In genomic region chr15:75647370-75648155, GRCh38 we compare ENCODE assay signal across 8 cellular contexts. TPM values are rescaled to one million over a fixed set of nuclear protein-coding genes. Genes with fewer than 3 reads are reported as not detected.
DNase-seq lines count a peak whose midpoint lies in the region; ATAC-seq and TF ChIP-seq lines count a peak whose summit lies in the region.

Gene SNX33, plus strand, starts transcription at chr15:75647912. Its CDS starts 1,191 bp downstream, at chr15:75649103.

- peak within 1 kb of the TSS; percentile 97 for H3K9ac ChIP-seq in iPS-15b (ENCODE audit: low read depth, low read length)

- no peak for DNase-seq in GM12864 (ENCODE audit: low read depth)
- no peak for DNase-seq in LNCaP clone FGC (ENCODE audit: low read depth)
- peak; percentile 82 for DNase-seq in UCSD-AML1 (lab: John Stamatoyannopoulos, UW; ENCODE audit: unreplicated experiment)
- peak; percentile 63 to 75 for DNase-seq in breast epithelium (ENCODE audit: low spot score in 2 of 2)
- peak; percentile 70 for DNase-seq in skeletal muscle cell (ENCODE audit: low read depth)

- intact Hi-C loops in breast epithelium (cut with DNase I; ENCODE audit: low total_unique reads), result no loop called here

- peak; percentile 67 for TF ChIP-seq POLR2A in breast epithelium (IDR thresholded peaks at IDR 0.05)

- H3K27me3 ChIP-seq in breast epithelium (no peaks in the 10 kb centered on the region), iPS-15b (ENCODE audit: control insufficient read depth, insufficient read depth, low read length) (peaks cover 14% of the 10 kb centered on the region)

- H3K4me3 ChIP-seq in GM12864 (ENCODE audit: low read depth, low read length), result peak within 1 kb of the TSS; percentile 66
- H3K4me3 ChIP-seq in LNCaP clone FGC (ENCODE audit: low read depth, low read length), result peak within 1 kb of the TSS; percentile 91
- H3K4me3 ChIP-seq in breast epithelium, result peak within 1 kb of the TSS; percentile 77 to 91 (median 90)
- H3K4me3 ChIP-seq in iPS-15b (ENCODE audit: low read depth, low read length), result peak within 1 kb of the TSS; percentile 90
- H3K4me3 ChIP-seq in skeletal muscle cell (ENCODE audit: low read depth, low read length), result peak within 1 kb of the TSS; percentile 78

- H3K4me1 ChIP-seq in breast epithelium, result peaks cover 16 to 39% of the 10 kb centered on the region in 2 donors
- peaks cover 14% of the 10 kb centered on the region for H3K4me1 ChIP-seq in iPS-15b (ENCODE audit: control insufficient read depth, insufficient read depth, low read length)

- no peak for ATAC-seq in HG03045 (IDR thresholded peaks at IDR 0.05; ENCODE audit: unreplicated experiment)
- ATAC-seq in GM21737 (IDR thresholded peaks at IDR 0.05; ENCODE audit: unreplicated experiment), result no peak

- no peaks in the 10 kb centered on the region for H3K9me3 ChIP-seq in breast epithelium
- no peaks in the 10 kb centered on the region for H3K9me3 ChIP-seq in iPS-15b (ENCODE audit: control insufficient read depth, insufficient read depth, low read length)

- H3K36me3 ChIP-seq in breast epithelium (no peaks in the 10 kb centered on the region), iPS-15b (ENCODE audit: control insufficient read depth, insufficient read depth, low read length) (peaks cover 9% of the 10 kb centered on the region)

- H3K27ac ChIP-seq in breast epithelium, result peak within 1 kb of the TSS; percentile 93 to 98

- TF ChIP-seq CTCF in GM12864 (IDR thresholded peaks at IDR 0.05; ENCODE audit: low read depth, low read length, missing control alignments) (peak; percentile 56), LNCaP clone FGC (IDR thresholded peaks at IDR 0.05; ENCODE audit: control insufficient read depth, extremely low read depth, insufficient read depth) (peak; percentile 36), breast epithelium (IDR thresholded peaks at IDR 0.05) (peak; percentile 13 to 46 (median 37))

RNA-seq across cellular contexts. Expression of gene SNX33, which starts in this region (rescaled TPM):
- total RNA-seq in breast epithelium, result 10 to 100 TPM; 32.8 to 42.7 (median 36.3) TPM

Comparison
In these comparisons a context has a peak if more than half of its experiments do, and no peak if none do; other contexts are left out.
1. DNase-seq: peak in UCSD-AML1 (single experiment), breast epithelium (2 of 2) and skeletal muscle cell (single experiment); none in GM12864 (single experiment) and LNCaP clone FGC (single experiment).
2. Peak in every context shown above with its lines, with median percentiles within 50 percentile points of each other: H3K4me3 ChIP-seq and CTCF ChIP-seq.